In genomic region chr10:69911571-69912528, GRCh38 we compare ENCODE assay signal across 12 cellular contexts.
DNase-seq lines count a peak whose midpoint lies in the region; ATAC-seq and TF ChIP-seq lines count a peak whose summit lies in the region.
"Had no signal": no experiment of that assay in that cellular context is flagged by ENCODE, and none has a peak within 500 bp of the region (broad histone marks: within the 10 kb centered on the region; RNA-seq: fewer than 3 reads in every experiment).

No MANE protein-coding gene starts in this region.

- peaks cover 30% of the 10 kb centered on the region for H3K27me3 Mint-ChIP-seq in nephron progenitor cell (ENCODE audit: low read depth, poor library complexity)

- no peak for TF ChIP-seq CTCF in fibroblast of pulmonary artery (IDR thresholded peaks at IDR 0.05; ENCODE audit: low read length, missing control alignments)
- TF ChIP-seq CTCF in nephron progenitor cell (IDR thresholded peaks at IDR 0.05): no peak
- no peak for TF ChIP-seq CTCF in transverse colon (IDR thresholded peaks at IDR 0.05)

- no peak overlapping the region for H3K27ac Mint-ChIP-seq in nephron progenitor cell
- H3K27ac Mint-ChIP-seq: CD8-positive, alpha-beta T cell had no signal

- intact Hi-C loops in transverse colon (cut with DNase I; ENCODE audit: low total_unique reads): loop anchor here (5.0 kb wide), 1 partner anchor 110 kb away; the partner anchor contains the start of gene COL13A1

- H3K4me3 Mint-ChIP-seq in nephron progenitor cell: peak overlapping the region; percentile 13
- H3K4me3 Mint-ChIP-seq: CD8-positive, alpha-beta T cell had no signal

- H3K4me1 Mint-ChIP-seq in nephron progenitor cell: peaks cover 69% of the 10 kb centered on the region

- no peak for TF ChIP-seq POLR2A in transverse colon (IDR thresholded peaks at IDR 0.05)

- no peak for TF ChIP-seq EP300 in transverse colon (IDR thresholded peaks at IDR 0.05; ENCODE audit: low read depth)

- H3K9me3 Mint-ChIP-seq in nephron progenitor cell: no peaks in the 10 kb centered on the region
- H3K9me3 Mint-ChIP-seq: CD8-positive, alpha-beta T cell had no signal

- no peak overlapping the region for H3K4me3 ChIP-seq in fibroblast of pulmonary artery (replicated peaks; ENCODE audit: low read depth, low read length)
- no peak overlapping the region for H3K4me3 ChIP-seq in transverse colon

- DNase-seq in anterior cingulate cortex (lab: John Stamatoyannopoulos, UW) (peak in 43 of 58 donors; percentile 5 to 82 (median 39)), fibroblast of pulmonary artery (ENCODE audit: low read depth) (peak; percentile 39), nephron progenitor cell (no peak), transverse colon (no peak), DMS53 (lab: John Stamatoyannopoulos, UW) (no peak)
- DNase-seq: CD8-positive, alpha-beta T cell; NCI-H2171; SK-N-SH; stimulated activated CD4-positive, alpha-beta T cell treated with anti-CD3 and anti-CD28 coated beads, Interleukin-4, amount 100 ng/mL, for 4 hours; stimulated activated naive CD8-positive, alpha-beta T cell treated with anti-CD3 and anti-CD28 coated beads, Interleukin-15, Interleukin-2, amounts not matched to agents 100 U/mL and 50 U/mL, for 24 hours had no signal

- in situ Hi-C loops in transverse colon (cut with MboI; ENCODE audit: low pct_ligation_motif_present in 1 of 4, low pct_unique_long_range_greater_than_20kb in 1 of 4, low sequenced_read_pairs in 3 of 4): no loop called here

- no peak for ATAC-seq in HG03520 (IDR thresholded peaks at IDR 0.05; ENCODE audit: unreplicated experiment)
- ATAC-seq in HG02571 (IDR thresholded peaks at IDR 0.05; ENCODE audit: unreplicated experiment): no peak
- ATAC-seq: CD8-positive, alpha-beta T cell; stimulated activated naive CD8-positive, alpha-beta T cell treated with anti-CD3 and anti-CD28 coated beads, Interleukin-15, Interleukin-2, amounts not matched to agents 100 U/mL and 50 U/mL, for 24 hours had no signal

- no peaks in the 10 kb centered on the region for H3K36me3 Mint-ChIP-seq in nephron progenitor cell (ENCODE audit: low read depth)
- H3K36me3 Mint-ChIP-seq: CD8-positive, alpha-beta T cell had no signal

- H3K4me1 ChIP-seq in transverse colon: peaks cover 17 to 46% (median 26%) of the 10 kb centered on the region in 4 donors

- no peaks in the 10 kb centered on the region for H3K27me3 ChIP-seq in transverse colon

- WGBS in transverse colon (ENCODE audit: low coverage in 1 of 2), 2 donors: 53 to 54% methylated on average over 4 to 18 of the region's 18 CpGs

- no peaks in the 10 kb centered on the region for H3K36me3 ChIP-seq in transverse colon

- no peaks in the 10 kb centered on the region for H3K9me3 ChIP-seq in transverse colon
- H3K9me3 ChIP-seq: SK-N-SH had no signal

- peak overlapping the region; percentile 22 to 51 (median 40) for H3K27ac ChIP-seq in transverse colon

Comparison
In these comparisons a context has a peak if more than half of its experiments do, and no peak if none do; other contexts are left out.
1. DNase-seq: peak in anterior cingulate cortex (43 of 58) and fibroblast of pulmonary artery (single experiment); none in nephron progenitor cell (single experiment), transverse colon (single experiment) and DMS53 (single experiment).